ENCODE assay signal across 15 cellular contexts in the genomic region with DNA sequence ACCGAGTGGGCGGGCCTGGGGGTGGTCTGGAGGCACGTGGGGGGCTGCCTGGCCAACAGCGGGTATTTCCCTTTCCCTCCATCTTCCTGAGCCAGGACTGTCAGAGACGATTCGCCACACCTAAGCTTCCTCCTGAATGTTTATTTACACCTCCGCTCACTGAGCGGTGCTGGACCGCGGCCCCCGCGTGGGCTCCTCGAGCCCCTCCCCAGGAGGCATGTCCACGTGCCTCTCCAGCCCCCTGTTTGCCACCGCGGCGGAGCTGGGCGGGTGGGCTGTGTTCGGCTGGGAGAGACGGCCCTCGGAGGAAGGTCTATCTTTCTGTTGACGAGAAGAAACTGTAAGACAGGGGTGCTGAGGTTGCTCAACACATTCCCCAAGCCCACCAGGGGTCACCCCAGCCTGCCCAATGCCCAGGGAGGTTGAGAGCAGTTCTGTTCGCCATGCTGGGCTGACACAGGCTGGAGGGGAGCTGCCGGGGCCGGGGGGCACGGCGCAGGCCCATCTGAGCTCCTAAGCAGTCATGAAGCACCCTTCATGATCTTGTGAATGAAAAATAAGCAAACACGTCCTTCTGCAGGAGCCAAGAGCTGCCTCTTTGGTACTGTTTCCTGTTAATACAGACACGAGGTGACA. TPM values are rescaled to one million over a fixed set of nuclear protein-coding genes. Genes with fewer than 3 reads are reported as not detected.
DNase-seq lines count a peak whose midpoint lies in the region; ATAC-seq and TF ChIP-seq lines count a peak whose summit lies in the region.
"Had no signal": no experiment of that assay in that cellular context is flagged by ENCODE, and none has a peak within 500 bp of the region (broad histone marks: within the 10 kb centered on the region; RNA-seq: fewer than 3 reads in every experiment).

No MANE protein-coding gene starts in this region.

- no peaks in the 10 kb centered on the region for H3K9me3 ChIP-seq in naive thymus-derived CD4-positive, alpha-beta T cell (ENCODE audit: control insufficient read depth in 2 of 3, low read length in 3 of 3)
- H3K9me3 ChIP-seq: Caco-2, HAP-1 had no signal

- H3K4me3 Mint-ChIP-seq in naive thymus-derived CD4-positive, alpha-beta T cell, result peak overlapping the region in 7 of 10 donors; percentile 12 to 80 (median 36)

- H3K4me1 Mint-ChIP-seq in naive thymus-derived CD4-positive, alpha-beta T cell, result peaks cover 29 to 70% (median 59%) of the 10 kb centered on the region in 7 donors

- no peaks in the 10 kb centered on the region for H3K27me3 ChIP-seq in naive thymus-derived CD4-positive, alpha-beta T cell (ENCODE audit: control insufficient read depth in 2 of 2, insufficient read depth in 2 of 2, low read length in 2 of 2)

- peaks cover 45 to 52% of the 10 kb centered on the region in 2 donors for H3K4me1 ChIP-seq in naive thymus-derived CD4-positive, alpha-beta T cell (ENCODE audit: control insufficient read depth in 2 of 2, insufficient read depth in 2 of 2, low read length in 2 of 2)
- H3K4me1 ChIP-seq: HAP-1 had no signal

- peak; percentile 1 for TF ChIP-seq POLR2A in GM18526 (IDR thresholded peaks at IDR 0.05; ENCODE audit: extremely low read depth, insufficient read length)

- H3K36me3 ChIP-seq in naive thymus-derived CD4-positive, alpha-beta T cell (ENCODE audit: control insufficient read depth in 2 of 3, insufficient read depth in 3 of 3, low read length in 3 of 3), result peaks cover 0 to 11% (median 0%) of the 10 kb centered on the region in 3 experiments
- H3K36me3 ChIP-seq: HAP-1 had no signal

- POLR2A ChIA-PET in naive thymus-derived CD4-positive, alpha-beta T cell (lab: Charles Lee), result interaction anchor here (0.6 to 16.1 kb wide), 20 partner anchors 7 to 170 kb away, joined by 3 to 310 read pairs (median 4); a partner anchor contains a TSS

- CTCF ChIA-PET in naive thymus-derived CD4-positive, alpha-beta T cell (lab: Charles Lee), result interaction anchor here (0.5 to 5.5 kb wide), 13 partner anchors 12 to 596 kb away, joined by 3 to 36 read pairs (median 4); a partner anchor contains a TSS

- H3K36me3 Mint-ChIP-seq in activated naive CD4-positive, alpha-beta T cell treated with anti-CD3 and anti-CD28 coated beads, Interleukin-2, amount 50 U/mL, for 72 hours, result peaks cover 0 to 21% of the 10 kb centered on the region in 2 donors
- peaks cover 0 to 17% (median 0%) of the 10 kb centered on the region in 5 donors for H3K36me3 Mint-ChIP-seq in naive thymus-derived CD4-positive, alpha-beta T cell

- peak overlapping the region; percentile 91 to 96 for H3K27ac Mint-ChIP-seq in activated naive CD4-positive, alpha-beta T cell treated with anti-CD3 and anti-CD28 coated beads, Interleukin-2, amount 50 U/mL, for 72 hours
- H3K27ac Mint-ChIP-seq in naive thymus-derived CD4-positive, alpha-beta T cell, result peak overlapping the region in 8 of 9 donors; percentile 41 to 93 (median 74)

- no peak for ATAC-seq in activated naive CD4-positive, alpha-beta T cell treated with anti-CD3 and anti-CD28 coated beads, Interleukin-2, amount 50 U/mL, for 72 hours
- ATAC-seq in naive thymus-derived CD4-positive, alpha-beta T cell, result no peak
- no peak for ATAC-seq in HG02884 (IDR thresholded peaks at IDR 0.05; ENCODE audit: unreplicated experiment)
- ATAC-seq in HG02870 (IDR thresholded peaks at IDR 0.05; ENCODE audit: unreplicated experiment), result no peak
- no peak for ATAC-seq in HG03159 (IDR thresholded peaks at IDR 0.05; ENCODE audit: unreplicated experiment)
- ATAC-seq: activated CD4-positive, CD25-positive, alpha-beta regulatory T cell treated with anti-CD3 and anti-CD28 coated beads, Interleukin-2, amount 50 U/mL, for 24 hours; left ventricle myocardium superior had no signal

- no peaks in the 10 kb centered on the region for H3K27me3 Mint-ChIP-seq in naive thymus-derived CD4-positive, alpha-beta T cell

- intact Hi-C loops in naive thymus-derived CD4-positive, alpha-beta T cell (cut with micrococcal nuclease), result loop anchor here in 1 of 2 donors (5.0 kb wide), 1 partner anchor 37 kb away; no protein-coding TSS in a partner anchor

- H3K9me3 Mint-ChIP-seq in activated naive CD4-positive, alpha-beta T cell treated with anti-CD3 and anti-CD28 coated beads, Interleukin-2, amount 50 U/mL, for 72 hours, result no peaks in the 10 kb centered on the region
- no peaks in the 10 kb centered on the region for H3K9me3 Mint-ChIP-seq in naive thymus-derived CD4-positive, alpha-beta T cell

- no peak for DNase-seq in activated naive CD4-positive, alpha-beta T cell treated with anti-CD3 and anti-CD28 coated beads, Interleukin-2, amount 50 U/mL, for 72 hours (ENCODE audit: low spot score in 2 of 2)
- peak in 2 of 9 donors; percentile 35 to 36 for DNase-seq in naive thymus-derived CD4-positive, alpha-beta T cell
- DNase-seq in T-helper 9 cell, result no peak
- DNase-seq: amniotic stem cell, Caco-2, left ventricle myocardium superior, SHP77 had no signal

- peak overlapping the region; percentile 2; the same call in 1 of the 2 replicates for H3K27ac ChIP-seq in C4-2B
- H3K27ac ChIP-seq in naive thymus-derived CD4-positive, alpha-beta T cell (ENCODE audit: low read depth, low read length), result peak overlapping the region; percentile 46
- H3K27ac ChIP-seq: parathyroid adenoma had no signal

- no peak overlapping the region for H3K4me3 ChIP-seq in naive thymus-derived CD4-positive, alpha-beta T cell (ENCODE audit: low read length)
- H3K4me3 ChIP-seq: HAP-1 had no signal

- no peak for TF ChIP-seq CTCF in C4-2B (conservative IDR thresholded peaks at IDR 0.05)

RNA-seq across cellular contexts. Expression of a gene that starts 8.9 kb away (rescaled TPM):
- 100 to 1,000 TPM; 262 to 294 TPM for total RNA-seq in activated naive CD4-positive, alpha-beta T cell treated with anti-CD3 and anti-CD28 coated beads, Interleukin-2, amount 50 U/mL, for 72 hours
- 100 to 1,000 TPM; 103 to 263 (median 241) TPM for total RNA-seq in naive thymus-derived CD4-positive, alpha-beta T cell
- polyA plus RNA-seq in naive thymus-derived CD4-positive, alpha-beta T cell, result 10 to 100 TPM in 1 of 2 donors, 1 to 10 TPM in 1; 6.9 to 11.1 TPM

RNA-seq across cellular contexts. Expression of a gene that starts 33.7 kb away (rescaled TPM):
- 10 to 100 TPM; 22.0 to 35.1 TPM for total RNA-seq in activated naive CD4-positive, alpha-beta T cell treated with anti-CD3 and anti-CD28 coated beads, Interleukin-2, amount 50 U/mL, for 72 hours
- 10 to 100 TPM; 49.2 to 96.3 (median 50.8) TPM for total RNA-seq in naive thymus-derived CD4-positive, alpha-beta T cell
- 10 to 100 TPM; 10.4 to 17.3 TPM for polyA plus RNA-seq in naive thymus-derived CD4-positive, alpha-beta T cell

RNA-seq across cellular contexts. Expression of a gene that starts 34.0 kb away (rescaled TPM):
- total RNA-seq in activated naive CD4-positive, alpha-beta T cell treated with anti-CD3 and anti-CD28 coated beads, Interleukin-2, amount 50 U/mL, for 72 hours, result 1 to 10 TPM in 1 of 2 donors, under 1 TPM in 1; 0.46 to 1.8 TPM
- 1 to 10 TPM; 2.1 to 6.8 (median 4.0) TPM for total RNA-seq in naive thymus-derived CD4-positive, alpha-beta T cell
- under 1 TPM; 0.09 to 0.71 TPM for polyA plus RNA-seq in naive thymus-derived CD4-positive, alpha-beta T cell
